ENCODE assay signal across 22 cellular contexts in genomic region chr2:210955591-210955990, GRCh38.
DNase-seq lines count a peak whose midpoint lies in the region; FAIRE-seq and TF ChIP-seq lines count a peak whose summit lies in the region.
"Had no signal": no experiment of that assay in that cellular context is flagged by ENCODE, and none has a peak within 500 bp of the region (broad histone marks: within the 10 kb centered on the region; RNA-seq: fewer than 3 reads in every experiment).

No MANE protein-coding gene starts in this region.

- H2BK120ac ChIP-seq in mesenchymal stem cell (ENCODE audit: low read depth, low read length) = no peak overlapping the region

- H3K27me3 ChIP-seq in bronchial epithelial cell (ENCODE audit: control insufficient read depth, insufficient read depth, low read length) (no peaks in the 10 kb centered on the region), mesenchymal stem cell (ENCODE audit: control insufficient read depth in 1 of 2, insufficient read depth in 1 of 2, low read length in 2 of 2) (no peaks in the 10 kb centered on the region)
- H3K27me3 ChIP-seq: SJSA1 had no signal

- 35% methylated on average over 2 of the region's 3 CpGs for whole genome bisulfite sequencing in mesenchymal stem cell

- no peak overlapping the region for H3K9ac ChIP-seq in mesenchymal stem cell (ENCODE audit: low read length)

- BruUV-seq in Calu3 (replicated peaks; lab: Mats Ljungman, UMichigan) = no TSS peak

- peak overlapping the region; percentile 53 for H3K27ac ChIP-seq in mesenchymal stem cell (ENCODE audit: low read length, poor library complexity, severe bottlenecking)
- H3K27ac ChIP-seq: psoas muscle, SJSA1 had no signal

- DNase-seq in Calu3 (peak; percentile 6), NCI-H460 (ENCODE audit: extremely low read depth, low read depth) (peak; percentile 5), bronchial epithelial cell (ENCODE audit: low read depth) (peak; percentile 88), mesenchymal stem cell (peak; percentile 71), SKM-1 (lab: John Stamatoyannopoulos, UW; ENCODE audit: unreplicated experiment) (no peak), DMS153 treated with DMSO at 0.1 percent for 48 hours (lab: John Stamatoyannopoulos, UW; ENCODE audit: unreplicated experiment) (no peak)
- no peak for DNase-seq in activated naive CD4-positive, alpha-beta T cell treated with anti-CD3 and anti-CD28 coated beads, Interleukin-2, amount 50 U/mL, for 16 hours
- no peak for DNase-seq in activated CD4-positive, alpha-beta memory T cell treated with anti-CD3 and anti-CD28 coated beads, Interleukin-2, amount 10 ng/mL, durations not matched to agents 7 days and 5 days
- DNase-seq: activated CD8-positive, alpha-beta memory T cell treated with anti-CD3 and anti-CD28 coated beads, Interleukin-2, amount 50 U/mL, for 4 hours; cortex of kidney; DMS79 treated with DMSO at 0.1 percent for 48 hours; foreskin fibroblast; islet precursor cell; Karpas-422; NCI-H2081; psoas muscle had no signal

- TF ChIP-seq CTCF in Calu3 (IDR thresholded peaks at IDR 0.05; ENCODE audit: unreplicated experiment) = no peak
- TF ChIP-seq CTCF in bronchial epithelial cell (IDR thresholded peaks at IDR 0.05; ENCODE audit: insufficient read depth, low read length, severe bottlenecking) = no peak

- H2AK5ac ChIP-seq in mesenchymal stem cell (ENCODE audit: low read length, severe bottlenecking) = no peak overlapping the region

- no peaks in the 10 kb centered on the region for H3K36me3 Mint-ChIP-seq in Calu3 (ENCODE audit: insufficient read depth, unreplicated experiment)
- no peaks in the 10 kb centered on the region for H3K36me3 Mint-ChIP-seq in activated CD4-positive, alpha-beta memory T cell treated with anti-CD3 and anti-CD28 coated beads, Interleukin-2, amount 10 ng/mL, durations not matched to agents 7 days and 5 days (ENCODE audit: low read depth)
- H3K36me3 Mint-ChIP-seq: activated naive CD4-positive, alpha-beta T cell treated with anti-CD3 and anti-CD28 coated beads, Interleukin-2, amount 50 U/mL, for 72 hours; type B pancreatic cell; WTC11 had no signal

- no peak overlapping the region for H3K4ac ChIP-seq in mesenchymal stem cell (ENCODE audit: low read depth in 1 of 2, low read length in 2 of 2)

- H3K9me3 ChIP-seq in mesenchymal stem cell (ENCODE audit: control insufficient read depth, low read length) = no peaks in the 10 kb centered on the region
- H3K9me3 ChIP-seq: psoas muscle, SJSA1 had no signal

- no peak overlapping the region for H2BK12ac ChIP-seq in mesenchymal stem cell (ENCODE audit: low read length in 2 of 2)

- H3K4me1 ChIP-seq in mesenchymal stem cell (ENCODE audit: control insufficient read depth, insufficient read depth, low read depth, low read length) = no peaks in the 10 kb centered on the region
- H3K4me1 ChIP-seq: psoas muscle, SJSA1 had no signal

- H3K9me3 Mint-ChIP-seq in Calu3 (ENCODE audit: low read depth, unreplicated experiment) = no peaks in the 10 kb centered on the region
- peaks cover 2% of the 10 kb centered on the region for H3K9me3 Mint-ChIP-seq in activated CD4-positive, alpha-beta memory T cell treated with anti-CD3 and anti-CD28 coated beads, Interleukin-2, amount 10 ng/mL, durations not matched to agents 7 days and 5 days
- H3K9me3 Mint-ChIP-seq: WTC11 had no signal

- no peak overlapping the region for H2BK15ac ChIP-seq in mesenchymal stem cell (ENCODE audit: low read depth, poor library complexity, severe bottlenecking)

- H2AFZ ChIP-seq in mesenchymal stem cell (ENCODE audit: low read depth, low read length) = no peak overlapping the region

- no peak overlapping the region for H3K4me2 ChIP-seq in mesenchymal stem cell (ENCODE audit: low read length, poor library complexity, severe bottlenecking)

- no peak for FAIRE-seq in bronchial epithelial cell (lab: Jason Lieb, UNC)
- FAIRE-seq: GM12878 had no signal

- H3K4me3 Mint-ChIP-seq in Calu3 (ENCODE audit: low read depth, unreplicated experiment) = no peak overlapping the region
- no peak overlapping the region for H3K4me3 Mint-ChIP-seq in activated CD4-positive, alpha-beta memory T cell treated with anti-CD3 and anti-CD28 coated beads, Interleukin-2, amount 10 ng/mL, durations not matched to agents 7 days and 5 days
- H3K4me3 Mint-ChIP-seq: B cell, type B pancreatic cell, WTC11 had no signal

- H3K79me1 ChIP-seq in mesenchymal stem cell (replicated peaks; ENCODE audit: low read length, poor library complexity, severe bottlenecking) = no peaks in the 10 kb centered on the region

- H3K4me3 ChIP-seq in bronchial epithelial cell (ENCODE audit: low read depth, low read length) (no peak overlapping the region), mesenchymal stem cell (ENCODE audit: insufficient read depth in 1 of 2, low read depth in 1 of 2, low read length in 2 of 2) (no peak overlapping the region)
- H3K4me3 ChIP-seq: GM12878, psoas muscle, SJSA1 had no signal

- no peak overlapping the region for H4K8ac ChIP-seq in mesenchymal stem cell (ENCODE audit: low read length)

- H3K27ac Mint-ChIP-seq in Calu3 (ENCODE audit: unreplicated experiment) = peak overlapping the region; percentile 61
- no peak overlapping the region for H3K27ac Mint-ChIP-seq in activated CD4-positive, alpha-beta memory T cell treated with anti-CD3 and anti-CD28 coated beads, Interleukin-2, amount 10 ng/mL, durations not matched to agents 7 days and 5 days
- H3K27ac Mint-ChIP-seq: activated naive CD4-positive, alpha-beta T cell treated with anti-CD3 and anti-CD28 coated beads, Interleukin-2, amount 50 U/mL, for 72 hours; B cell; type B pancreatic cell; WTC11 had no signal

- no peak overlapping the region for H2BK5ac ChIP-seq in mesenchymal stem cell (ENCODE audit: low read depth, low read length, poor library complexity, severe bottlenecking)

- no peaks in the 10 kb centered on the region for H3K36me3 ChIP-seq in bronchial epithelial cell (ENCODE audit: control insufficient read depth, insufficient read depth, low read length)
- H3K36me3 ChIP-seq in mesenchymal stem cell (ENCODE audit: control insufficient read depth in 1 of 2, insufficient read depth in 2 of 2, low read depth in 1 of 2, low read length in 2 of 2) = no peaks in the 10 kb centered on the region
- H3K36me3 ChIP-seq: SJSA1 had no signal

- H3K18ac ChIP-seq in mesenchymal stem cell (ENCODE audit: low read depth in 1 of 2, low read length in 2 of 2) = no peak overlapping the region

- POLR2A ChIA-PET in activated CD4-positive, alpha-beta memory T cell treated with anti-CD3 and anti-CD28 coated beads, Interleukin-2, amount 10 ng/mL, durations not matched to agents 7 days and 5 days (lab: Charles Lee) = no interaction called here

- peaks cover 10% of the 10 kb centered on the region for H3K4me1 Mint-ChIP-seq in Calu3 (ENCODE audit: low read depth, unreplicated experiment)
- H3K4me1 Mint-ChIP-seq in activated CD4-positive, alpha-beta memory T cell treated with anti-CD3 and anti-CD28 coated beads, Interleukin-2, amount 10 ng/mL, durations not matched to agents 7 days and 5 days = no peaks in the 10 kb centered on the region
- H3K4me1 Mint-ChIP-seq: B cell, WTC11 had no signal

- intact Hi-C loops in Calu3 (cut with micrococcal nuclease; ENCODE audit: unreplicated experiment) = no loop called here

- H3K14ac ChIP-seq in mesenchymal stem cell (ENCODE audit: low read length in 2 of 2) = no peak overlapping the region

- H4K91ac ChIP-seq in mesenchymal stem cell (ENCODE audit: low read length) = no peak overlapping the region

- CTCF ChIA-PET in Calu3 (lab: Charles Lee) = no interaction called here
- CTCF ChIA-PET in activated CD4-positive, alpha-beta memory T cell treated with anti-CD3 and anti-CD28 coated beads, Interleukin-2, amount 10 ng/mL, durations not matched to agents 7 days and 5 days (lab: Charles Lee) = no interaction called here

- H3K27me3 Mint-ChIP-seq in Calu3 (ENCODE audit: unreplicated experiment) = no peaks in the 10 kb centered on the region
- no peaks in the 10 kb centered on the region for H3K27me3 Mint-ChIP-seq in activated CD4-positive, alpha-beta memory T cell treated with anti-CD3 and anti-CD28 coated beads, Interleukin-2, amount 10 ng/mL, durations not matched to agents 7 days and 5 days
- H3K27me3 Mint-ChIP-seq: B cell, type B pancreatic cell had no signal

- H3K23ac ChIP-seq in mesenchymal stem cell (ENCODE audit: low read length in 2 of 2) = no peak overlapping the region

Comparison
In these comparisons a context has a peak if more than half of its experiments do, and no peak if none do; other contexts are left out.
1. DNase-seq: peak in Calu3 (single experiment), NCI-H460 (single experiment), bronchial epithelial cell (single experiment) and mesenchymal stem cell (single experiment); none in activated naive CD4-positive, alpha-beta T cell treated with anti-CD3 and anti-CD28 coated beads, Interleukin-2, amount 50 U/mL, for 16 hours (single experiment), activated CD4-positive, alpha-beta memory T cell treated with anti-CD3 and anti-CD28 coated beads, Interleukin-2, amount 10 ng/mL, durations not matched to agents 7 days and 5 days (single experiment), SKM-1 (single experiment) and DMS153 treated with DMSO at 0.1 percent for 48 hours (single experiment).